11 cellular contexts compared by ENCODE assay signal in genomic region chr3:114706591-114707224, GRCh38.
DNase-seq lines count a peak whose midpoint lies in the region; ATAC-seq and TF ChIP-seq lines count a peak whose summit lies in the region.
"Had no signal": no experiment of that assay in that cellular context is flagged by ENCODE, and none has a peak within 500 bp of the region (broad histone marks: within the 10 kb centered on the region; RNA-seq: fewer than 3 reads in every experiment).

No MANE protein-coding gene starts in this region.

- no peaks in the 10 kb centered on the region for H3F3A ChIP-seq in neural progenitor cell (ENCODE audit: low read depth)

- H3K27me3 ChIP-seq in neural progenitor cell: no peaks in the 10 kb centered on the region
- H3K27me3 ChIP-seq: BLaER1 had no signal

- no peak overlapping the region for H3K4me2 ChIP-seq in neural progenitor cell
- H3K4me2 ChIP-seq: BLaER1 had no signal

- intact Hi-C loops in activated CD4-positive, alpha-beta T cell treated with anti-CD3 and anti-CD28 coated beads for 36 hours (cut with DNase I, micrococcal nuclease): no loop called here

- POLR2A ChIA-PET in activated CD4-positive, alpha-beta T cell treated with anti-CD3 and anti-CD28 coated beads for 36 hours (lab: Charles Lee): interaction anchor here (0.6 kb wide), 1 partner anchor 15 kb away, joined by 3 read pairs; no protein-coding TSS in a partner anchor

- H3K9ac ChIP-seq in neural progenitor cell: no peak overlapping the region
- H3K9ac ChIP-seq: BLaER1 had no signal

- H2AFZ ChIP-seq in neural progenitor cell (replicated peaks): no peak overlapping the region

- H3K27me3 Mint-ChIP-seq in activated CD4-positive, alpha-beta T cell treated with anti-CD3 and anti-CD28 coated beads for 36 hours: no peaks in the 10 kb centered on the region
- H3K27me3 Mint-ChIP-seq in neural progenitor cell (ENCODE audit: insufficient read depth, low read depth): no peaks in the 10 kb centered on the region

- no peak overlapping the region for H3K27ac ChIP-seq in neural progenitor cell
- H3K27ac ChIP-seq: BLaER1 had no signal

- peaks cover 4% of the 10 kb centered on the region for H3K36me3 Mint-ChIP-seq in activated CD4-positive, alpha-beta T cell treated with anti-CD3 and anti-CD28 coated beads for 36 hours (ENCODE audit: low read depth)
- H3K36me3 Mint-ChIP-seq in neural progenitor cell: no peaks in the 10 kb centered on the region

- peaks cover 6% of the 10 kb centered on the region for H3K4me1 ChIP-seq in neural progenitor cell
- H3K4me1 ChIP-seq: BLaER1 had no signal

- no peaks in the 10 kb centered on the region for H3K9me3 ChIP-seq in neural progenitor cell (ENCODE audit: low read depth)
- H3K9me3 ChIP-seq: BLaER1 had no signal

- no peaks in the 10 kb centered on the region for H4K20me1 ChIP-seq in neural progenitor cell (ENCODE audit: low read depth)
- H4K20me1 ChIP-seq: BLaER1 had no signal

- no peak overlapping the region for H3K4me3 ChIP-seq in neural progenitor cell
- H3K4me3 ChIP-seq: BLaER1 had no signal

- no peaks in the 10 kb centered on the region for H3K79me2 ChIP-seq in neural progenitor cell (ENCODE audit: low read depth)

- H3K36me3 ChIP-seq in neural progenitor cell: no peaks in the 10 kb centered on the region
- H3K36me3 ChIP-seq: BLaER1 had no signal

- TF ChIP-seq CTCF in neural progenitor cell (IDR thresholded peaks at IDR 0.05): no peak

- H3K27ac Mint-ChIP-seq in activated CD4-positive, alpha-beta T cell treated with anti-CD3 and anti-CD28 coated beads for 36 hours: no peak overlapping the region
- peak overlapping the region; percentile 57 for H3K27ac Mint-ChIP-seq in neural progenitor cell
- H3K27ac Mint-ChIP-seq: T-helper 1 cell treated with Interleukin-12 subunit alpha and Interleukin-12 subunit beta and Interleukin-4 antibody, amounts not matched to agents 30 μg/mL and 1 μg/mL, for 36 hours had no signal

- H3K4me1 Mint-ChIP-seq in activated CD4-positive, alpha-beta T cell treated with anti-CD3 and anti-CD28 coated beads for 36 hours: peaks cover 17% of the 10 kb centered on the region
- H3K4me1 Mint-ChIP-seq in neural progenitor cell: peaks cover 25% of the 10 kb centered on the region

- no peaks in the 10 kb centered on the region for H3K9me3 Mint-ChIP-seq in activated CD4-positive, alpha-beta T cell treated with anti-CD3 and anti-CD28 coated beads for 36 hours (ENCODE audit: low read depth)
- H3K9me3 Mint-ChIP-seq in neural progenitor cell: no peaks in the 10 kb centered on the region
- H3K9me3 Mint-ChIP-seq: nephron; T-helper 1 cell treated with Interleukin-12 subunit alpha and Interleukin-12 subunit beta and Interleukin-4 antibody, amounts not matched to agents 30 μg/mL and 1 μg/mL, for 36 hours had no signal

- H3K4me3 Mint-ChIP-seq in activated CD4-positive, alpha-beta T cell treated with anti-CD3 and anti-CD28 coated beads for 36 hours: no peak overlapping the region
- no peak overlapping the region for H3K4me3 Mint-ChIP-seq in neural progenitor cell
- H3K4me3 Mint-ChIP-seq: nephron; T-helper 1 cell treated with Interleukin-12 subunit alpha and Interleukin-12 subunit beta and Interleukin-4 antibody, amounts not matched to agents 30 μg/mL and 1 μg/mL, for 36 hours had no signal

- CTCF ChIA-PET in activated CD4-positive, alpha-beta T cell treated with anti-CD3 and anti-CD28 coated beads for 36 hours (lab: Charles Lee): no interaction called here

- peak; percentile 61 for DNase-seq in activated CD4-positive, alpha-beta T cell treated with anti-CD3 and anti-CD28 coated beads for 36 hours
- no peak for DNase-seq in activated CD4-positive, alpha-beta T cell treated with anti-CD3 and anti-CD28 coated beads, Interleukin-2, amount 50 U/mL, for 4 hours
- peak; percentile 5 for DNase-seq in amniotic stem cell (lab: John Stamatoyannopoulos, UW)
- DNase-seq in neural progenitor cell (ENCODE audit: low spot score): no peak
- DNase-seq in activated gamma-delta T cell treated with Interleukin-2 at 50 U/mL for 16 hours: no peak
- no peak for DNase-seq in GDM1 (lab: John Stamatoyannopoulos, UW)
- DNase-seq in NCI-H345 treated with DMSO at 0.1 percent for 48 hours (lab: John Stamatoyannopoulos, UW; ENCODE audit: unreplicated experiment): no peak

- ATAC-seq in activated CD4-positive, alpha-beta T cell treated with anti-CD3 and anti-CD28 coated beads for 36 hours: peak; percentile 98
- peak; percentile 63 for ATAC-seq in HG03521 (IDR thresholded peaks at IDR 0.05; ENCODE audit: unreplicated experiment)

Comparison
In these comparisons a context has a peak if more than half of its experiments do, and no peak if none do; other contexts are left out.
1. DNase-seq: peak in activated CD4-positive, alpha-beta T cell treated with anti-CD3 and anti-CD28 coated beads for 36 hours (single experiment) and amniotic stem cell (single experiment); none in activated CD4-positive, alpha-beta T cell treated with anti-CD3 and anti-CD28 coated beads, Interleukin-2, amount 50 U/mL, for 4 hours (0 of 2), neural progenitor cell (single experiment), activated gamma-delta T cell treated with Interleukin-2 at 50 U/mL for 16 hours (single experiment), GDM1 (single experiment) and NCI-H345 treated with DMSO at 0.1 percent for 48 hours (single experiment).